In the genomic region with DNA sequence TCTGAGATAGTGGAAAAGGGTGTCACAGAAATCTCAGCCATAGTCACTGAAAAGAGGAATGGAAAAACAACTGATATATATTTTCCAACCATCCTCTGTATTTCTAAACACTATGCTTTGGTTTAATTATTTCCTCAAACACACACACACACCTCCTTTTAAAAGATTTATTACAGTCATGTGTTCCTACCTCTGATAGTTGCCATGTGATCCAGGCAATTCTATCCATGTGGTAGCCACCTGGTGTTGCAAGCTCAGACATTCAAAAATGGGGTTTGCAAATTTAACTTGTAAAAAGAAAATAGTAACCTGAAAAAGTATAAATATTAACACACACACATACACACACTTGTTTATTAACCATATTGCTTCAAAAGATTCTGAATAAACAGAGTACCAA, we compare ENCODE assay signal across 22 cellular contexts.
"Had no signal": no experiment of that assay in that cellular context is flagged by ENCODE, and none has a peak within 500 bp of the region (broad histone marks: within the 10 kb centered on the region; RNA-seq: fewer than 3 reads in every experiment).

No MANE protein-coding gene starts in this region.

- H3K4me1 ChIP-seq: SJSA1 had no signal

- H3K27ac ChIP-seq: SJSA1, SK-N-MC had no signal

- ATAC-seq: HepG2 had no signal

- H3K4me3 ChIP-seq: MG63, SJSA1, SK-N-MC had no signal

- H3K27me3 ChIP-seq: SJSA1 had no signal

- DNase-seq: IMR-90, Karpas-422, KG1, MG63, NCI-H1092 treated with DMSO at 0.1 percent for 48 hours, NCI-H1436, NCI-H187, NCI-H2029, NCI-H2081 treated with DMSO at 0.1 percent for 48 hours, NCI-H2171, NCI-H226, NCI-H446, NCI-H510A, NCI-H524 treated with DMSO at 0.1 percent for 48 hours, NCI-H69, NCI-H774, Right ventricle myocardium superior, RPMI8226 had no signal

- H3K36me3 ChIP-seq: MG63, SJSA1 had no signal

- FAIRE-seq: HepG2, RCC 7860 had no signal

- H3K9me3 ChIP-seq: MG63, SJSA1 had no signal
